ENCODE assay signal across 24 cellular contexts in genomic region chr3:150538324-150539208, GRCh38. TPM values are rescaled to one million over a fixed set of nuclear protein-coding genes. Genes with fewer than 3 reads are reported as not detected.
A peak's percentile ranks its signal among the peaks of the same experiment; 100 is the strongest.
DNase-seq lines count a peak whose midpoint lies in the region; ATAC-seq and TF ChIP-seq lines count a peak whose summit lies in the region.
"Had no signal": no experiment of that assay in that cellular context is flagged by ENCODE, and none has a peak within 500 bp of the region (broad histone marks: within the 10 kb centered on the region; RNA-seq: fewer than 3 reads in every experiment).

No MANE protein-coding gene starts in this region.

- H3K4me3 Mint-ChIP-seq in activated CD8-positive, alpha-beta T cell treated with anti-CD3 and anti-CD28 coated beads, Interleukin-2, amount 10 ng/mL, durations not matched to agents 7 days and 5 days: no peak overlapping the region
- no peak overlapping the region for H3K4me3 Mint-ChIP-seq in activated CD8-positive, alpha-beta T cell treated with anti-CD3 and anti-CD28 coated beads for 36 hours
- no peak overlapping the region for H3K4me3 Mint-ChIP-seq in GM23338
- H3K4me3 Mint-ChIP-seq in stimulated activated effector memory CD8-positive, alpha-beta T cell treated with anti-CD3 and anti-CD28 coated beads, Interleukin-12 subunit alpha, Interleukin-12 subunit beta, amount 100 ng/mL, for 72 hours: no peak overlapping the region
- H3K4me3 Mint-ChIP-seq: activated B cell treated with CpG ODN at 0.5 μM for 24 hours; activated T-helper 17 cell treated with anti-CD3 and anti-CD28 coated beads, Interleukin-2, amount 50 U/mL, for 72 hours; CD4-positive, CD25-positive, alpha-beta regulatory T cell; nephron had no signal

- no peaks in the 10 kb centered on the region for H3F3A ChIP-seq in GM23338 (replicated peaks; ENCODE audit: low read depth)

- H3K27me3 ChIP-seq in GM23338 (ENCODE audit: insufficient read depth): no peaks in the 10 kb centered on the region

- CTCF ChIA-PET in activated CD8-positive, alpha-beta T cell treated with anti-CD3 and anti-CD28 coated beads, Interleukin-2, amount 10 ng/mL, durations not matched to agents 7 days and 5 days (lab: Charles Lee): interaction anchor here (1.1 to 1.8 kb wide), 3 partner anchors 10 to 249 kb away, joined by 3 to 6 read pairs (median 4); no protein-coding TSS in a partner anchor
- CTCF ChIA-PET in activated CD8-positive, alpha-beta T cell treated with anti-CD3 and anti-CD28 coated beads for 36 hours (lab: Charles Lee): interaction anchor here (1.2 to 2.2 kb wide), 4 partner anchors 9 to 28 kb away, joined by 3 to 8 read pairs (median 3); no protein-coding TSS in a partner anchor

- peaks cover 9% of the 10 kb centered on the region for H3K36me3 ChIP-seq in GM23338 (ENCODE audit: insufficient read depth)

- no peak overlapping the region for H3K4me2 ChIP-seq in GM23338

- H3K9me3 Mint-ChIP-seq in activated CD8-positive, alpha-beta T cell treated with anti-CD3 and anti-CD28 coated beads, Interleukin-2, amount 10 ng/mL, durations not matched to agents 7 days and 5 days (ENCODE audit: insufficient read depth): no peaks in the 10 kb centered on the region
- no peaks in the 10 kb centered on the region for H3K9me3 Mint-ChIP-seq in activated CD8-positive, alpha-beta T cell treated with anti-CD3 and anti-CD28 coated beads for 36 hours
- no peaks in the 10 kb centered on the region for H3K9me3 Mint-ChIP-seq in GM23338
- H3K9me3 Mint-ChIP-seq in stimulated activated effector memory CD8-positive, alpha-beta T cell treated with anti-CD3 and anti-CD28 coated beads, Interleukin-12 subunit alpha, Interleukin-12 subunit beta, amount 100 ng/mL, for 72 hours: no peaks in the 10 kb centered on the region
- H3K9me3 Mint-ChIP-seq: activated B cell treated with CpG ODN at 0.5 μM for 24 hours; activated T-helper 17 cell treated with anti-CD3 and anti-CD28 coated beads, Interleukin-2, amount 50 U/mL, for 72 hours; CD4-positive, CD25-positive, alpha-beta regulatory T cell; nephron had no signal

- no peak overlapping the region for H2AFZ ChIP-seq in GM23338

- no peak for DNase-seq in activated CD8-positive, alpha-beta T cell treated with anti-CD3 and anti-CD28 coated beads, Interleukin-2, amount 10 ng/mL, durations not matched to agents 7 days and 5 days
- no peak for DNase-seq in activated CD8-positive, alpha-beta T cell treated with anti-CD3 and anti-CD28 coated beads for 36 hours
- no peak for DNase-seq in GM23338 (ENCODE audit: low spot score)
- DNase-seq in stimulated activated effector memory CD8-positive, alpha-beta T cell treated with anti-CD3 and anti-CD28 coated beads, Interleukin-12 subunit alpha, Interleukin-12 subunit beta, amount 100 ng/mL, for 72 hours (ENCODE audit: low spot score in 2 of 2): no peak
- no peak for DNase-seq in HK-2 (ENCODE audit: unreplicated experiment)
- DNase-seq: activated B cell treated with CpG ODN at 0.5 μM for 24 hours; CD4-positive, CD25-positive, alpha-beta regulatory T cell; central memory CD4-positive, alpha-beta T cell; HCEC 1CT; mesenchymal stem cell; MV-4-11; NCI-H187; NCI-H526 treated with DMSO at 0.1 percent for 48 hours; posterior cingulate gyrus; small intestine; stimulated activated CD8-positive, alpha-beta memory T cell treated with anti-CD3 and anti-CD28 coated beads, Interleukin-4, amount 100 ng/mL, for 48 hours; T-helper 2 cell had no signal

- H3K4me3 ChIP-seq in GM23338: no peak overlapping the region
- H3K4me3 ChIP-seq: thoracic aorta had no signal

- H3K36me3 Mint-ChIP-seq in activated CD8-positive, alpha-beta T cell treated with anti-CD3 and anti-CD28 coated beads, Interleukin-2, amount 10 ng/mL, durations not matched to agents 7 days and 5 days (ENCODE audit: low read depth): peaks cover 24% of the 10 kb centered on the region
- H3K36me3 Mint-ChIP-seq in activated CD8-positive, alpha-beta T cell treated with anti-CD3 and anti-CD28 coated beads for 36 hours (ENCODE audit: low read depth): peaks cover 17% of the 10 kb centered on the region
- peaks cover 14% of the 10 kb centered on the region; the same call in 2 of the 3 replicates for H3K36me3 Mint-ChIP-seq in GM23338 (ENCODE audit: low read depth)
- H3K36me3 Mint-ChIP-seq in stimulated activated effector memory CD8-positive, alpha-beta T cell treated with anti-CD3 and anti-CD28 coated beads, Interleukin-12 subunit alpha, Interleukin-12 subunit beta, amount 100 ng/mL, for 72 hours: peaks cover 36% of the 10 kb centered on the region

- H3K79me2 ChIP-seq in GM23338 (replicated peaks; ENCODE audit: insufficient read depth): peaks cover 15% of the 10 kb centered on the region

- peak; percentile 38 for ATAC-seq in activated CD8-positive, alpha-beta T cell treated with anti-CD3 and anti-CD28 coated beads, Interleukin-2, amount 10 ng/mL, durations not matched to agents 7 days and 5 days
- ATAC-seq in activated CD8-positive, alpha-beta T cell treated with anti-CD3 and anti-CD28 coated beads for 36 hours: no peak
- ATAC-seq in GM23338: peak; percentile 65
- ATAC-seq in esophagus mucosa: peak; percentile 56
- peak; percentile 40 for ATAC-seq in stimulated activated effector memory CD8-positive, alpha-beta T cell treated with anti-CD3 and anti-CD28 coated beads, Interleukin-12 subunit alpha, Interleukin-12 subunit beta, amount 100 ng/mL, for 72 hours
- ATAC-seq in HG02798 (IDR thresholded peaks at IDR 0.05; ENCODE audit: poor library complexity, unreplicated experiment): no peak
- ATAC-seq in GM21390 (IDR thresholded peaks at IDR 0.05; ENCODE audit: unreplicated experiment): no peak
- ATAC-seq: activated T-helper 17 cell treated with anti-CD3 and anti-CD28 coated beads, Interleukin-2, amount 50 U/mL, for 72 hours had no signal

- peaks cover 2% of the 10 kb centered on the region for H3K27me3 Mint-ChIP-seq in activated CD8-positive, alpha-beta T cell treated with anti-CD3 and anti-CD28 coated beads, Interleukin-2, amount 10 ng/mL, durations not matched to agents 7 days and 5 days (ENCODE audit: low read depth)
- H3K27me3 Mint-ChIP-seq in activated CD8-positive, alpha-beta T cell treated with anti-CD3 and anti-CD28 coated beads for 36 hours: no peaks in the 10 kb centered on the region
- H3K27me3 Mint-ChIP-seq in GM23338 (ENCODE audit: insufficient read depth, low read depth, poor library complexity): no peaks in the 10 kb centered on the region
- H3K27me3 Mint-ChIP-seq: activated B cell treated with CpG ODN at 0.5 μM for 24 hours; activated T-helper 17 cell treated with anti-CD3 and anti-CD28 coated beads, Interleukin-2, amount 50 U/mL, for 72 hours; CD4-positive, CD25-positive, alpha-beta regulatory T cell had no signal

- intact Hi-C loops in activated CD8-positive, alpha-beta T cell treated with anti-CD3 and anti-CD28 coated beads for 36 hours (cut with micrococcal nuclease): no loop called here

- H3K27ac ChIP-seq in GM23338 (ENCODE audit: low read depth): 0 out of 2 replicates have a peak overlapping the region, but pooled peaks have one; percentile 56
- H3K27ac ChIP-seq: HL-60, thoracic aorta had no signal

- H3K4me1 Mint-ChIP-seq in activated CD8-positive, alpha-beta T cell treated with anti-CD3 and anti-CD28 coated beads, Interleukin-2, amount 10 ng/mL, durations not matched to agents 7 days and 5 days (ENCODE audit: low read depth): peaks cover 19% of the 10 kb centered on the region
- H3K4me1 Mint-ChIP-seq in activated CD8-positive, alpha-beta T cell treated with anti-CD3 and anti-CD28 coated beads for 36 hours (ENCODE audit: low read depth): peaks cover 18% of the 10 kb centered on the region
- no peaks in the 10 kb centered on the region for H3K4me1 Mint-ChIP-seq in GM23338
- H3K4me1 Mint-ChIP-seq in stimulated activated effector memory CD8-positive, alpha-beta T cell treated with anti-CD3 and anti-CD28 coated beads, Interleukin-12 subunit alpha, Interleukin-12 subunit beta, amount 100 ng/mL, for 72 hours: peaks cover 20% of the 10 kb centered on the region
- H3K4me1 Mint-ChIP-seq: nephron had no signal

- POLR2A ChIA-PET in activated CD8-positive, alpha-beta T cell treated with anti-CD3 and anti-CD28 coated beads, Interleukin-2, amount 10 ng/mL, durations not matched to agents 7 days and 5 days (lab: Charles Lee): interaction anchor here (0.8 to 1.5 kb wide), 2 partner anchors 8 to 64 kb away, joined by 4 to 7 read pairs; partner anchors contain the start of genes EIF2A, SELENOT and SERP1
- POLR2A ChIA-PET in activated CD8-positive, alpha-beta T cell treated with anti-CD3 and anti-CD28 coated beads for 36 hours (lab: Charles Lee): interaction anchor here (0.6 to 1.6 kb wide), 4 partner anchors 16 to 481 kb away, joined by 3 to 8 read pairs (median 3); partner anchors contain the start of gene TSC22D2

- H3K4me1 ChIP-seq in GM23338 (ENCODE audit: insufficient read depth): no peaks in the 10 kb centered on the region

- TF ChIP-seq CTCF in activated CD8-positive, alpha-beta T cell treated with anti-CD3 and anti-CD28 coated beads for 36 hours (IDR thresholded peaks at IDR 0.05): no peak
- no peak for TF ChIP-seq CTCF in GM23338 (conservative IDR thresholded peaks at IDR 0.05; ENCODE audit: low read depth in 2 of 2)

- peaks cover 13% of the 10 kb centered on the region for H4K20me1 ChIP-seq in GM23338 (replicated peaks; ENCODE audit: insufficient read depth)

- H3K27ac Mint-ChIP-seq in activated CD8-positive, alpha-beta T cell treated with anti-CD3 and anti-CD28 coated beads, Interleukin-2, amount 10 ng/mL, durations not matched to agents 7 days and 5 days: no peak overlapping the region
- H3K27ac Mint-ChIP-seq in activated CD8-positive, alpha-beta T cell treated with anti-CD3 and anti-CD28 coated beads for 36 hours: no peak overlapping the region
- no peak overlapping the region for H3K27ac Mint-ChIP-seq in GM23338
- H3K27ac Mint-ChIP-seq in stimulated activated effector memory CD8-positive, alpha-beta T cell treated with anti-CD3 and anti-CD28 coated beads, Interleukin-12 subunit alpha, Interleukin-12 subunit beta, amount 100 ng/mL, for 72 hours: peak overlapping the region; percentile 66
- H3K27ac Mint-ChIP-seq: activated B cell treated with CpG ODN at 0.5 μM for 24 hours; activated T-helper 17 cell treated with anti-CD3 and anti-CD28 coated beads, Interleukin-2, amount 50 U/mL, for 72 hours; nephron had no signal

- no peaks in the 10 kb centered on the region for H3K9me2 ChIP-seq in GM23338 (ENCODE audit: insufficient read depth)

RNA-seq across cellular contexts. Expression of gene SERP1, which starts 7.7 kb away (rescaled TPM):
- 10 to 100 TPM; 83.4 to 87.3 TPM for total RNA-seq in activated CD8-positive, alpha-beta T cell treated with anti-CD3 and anti-CD28 coated beads, Interleukin-2, amount 10 ng/mL, durations not matched to agents 7 days and 5 days
- total RNA-seq in activated CD8-positive, alpha-beta T cell treated with anti-CD3 and anti-CD28 coated beads for 36 hours: 100 to 1,000 TPM; 115 TPM
- 214 and 252 TPM in 2 replicates for total RNA-seq in GM23338 (2014; rRNA removed; shearing (Covaris generic))
- polyA plus RNA-seq in GM23338 (2016; fragmentation: Nextera tagmentation; extraction: Ambion mirVana): 211 and 229 TPM in 2 replicates
- 55.5 TPM for total RNA-seq in esophagus mucosa

RNA-seq across cellular contexts. Expression of gene EIF2A, which starts 8.0 kb away (rescaled TPM):
- 10 to 100 TPM; 77.0 to 89.0 TPM for total RNA-seq in activated CD8-positive, alpha-beta T cell treated with anti-CD3 and anti-CD28 coated beads, Interleukin-2, amount 10 ng/mL, durations not matched to agents 7 days and 5 days
- total RNA-seq in activated CD8-positive, alpha-beta T cell treated with anti-CD3 and anti-CD28 coated beads for 36 hours: 100 to 1,000 TPM; 130 to 136 TPM
- total RNA-seq in GM23338 (2014; rRNA removed; shearing (Covaris generic)): 114 and 153 TPM in 2 replicates
- 65.6 and 95.2 TPM in 2 replicates for polyA plus RNA-seq in GM23338 (2016; fragmentation: Nextera tagmentation; extraction: Ambion mirVana)
- total RNA-seq in esophagus mucosa: 69.0 TPM

Comparison
In these comparisons a context has a peak if more than half of its experiments do, and no peak if none do; other contexts are left out.
1. ATAC-seq: peak in activated CD8-positive, alpha-beta T cell treated with anti-CD3 and anti-CD28 coated beads, Interleukin-2, amount 10 ng/mL, durations not matched to agents 7 days and 5 days (single experiment), GM23338 (single experiment), esophagus mucosa (single experiment) and stimulated activated effector memory CD8-positive, alpha-beta T cell treated with anti-CD3 and anti-CD28 coated beads, Interleukin-12 subunit alpha, Interleukin-12 subunit beta, amount 100 ng/mL, for 72 hours (single experiment); none in activated CD8-positive, alpha-beta T cell treated with anti-CD3 and anti-CD28 coated beads for 36 hours (single experiment), HG02798 (single experiment) and GM21390 (single experiment).